Comparison of ENCODE assay signal across 8 cellular contexts in genomic region chr6:33579828-33580714, GRCh38. TPM values are rescaled to one million over a fixed set of nuclear protein-coding genes. Genes with fewer than 3 reads are reported as not detected.
DNase-seq lines count a peak whose midpoint lies in the region; ATAC-seq and TF ChIP-seq lines count a peak whose summit lies in the region.

Gene BAK1, minus strand, starts transcription at chr6:33580276. Its CDS starts 2,672 bp downstream, at chr6:33577604.

- TF ChIP-seq CTCF in AG04450 (IDR thresholded peaks at IDR 0.05; ENCODE audit: low read depth, low read length) (peak; percentile 54), activated B cell treated with CpG ODN at 0.5 μM for 24 hours (IDR thresholded peaks at IDR 0.05) (no peak)

- H3K4me3 ChIP-seq in AG04450 (ENCODE audit: low read depth, low read length) = peak within 1 kb of the TSS; percentile 91

- peaks cover 4% of the 10 kb centered on the region; the same call in 1 of the 2 replicates for H3K9me3 ChIP-seq in AG04450 (ENCODE audit: control insufficient read depth, insufficient read depth, low read length)

- peaks cover 26% of the 10 kb centered on the region for H3K36me3 Mint-ChIP-seq in activated B cell treated with CpG ODN at 0.5 μM for 24 hours (ENCODE audit: low read depth)

- peaks cover 45% of the 10 kb centered on the region for H3K4me1 Mint-ChIP-seq in activated B cell treated with CpG ODN at 0.5 μM for 24 hours

- H3K9me3 Mint-ChIP-seq in activated B cell treated with CpG ODN at 0.5 μM for 24 hours = no peaks in the 10 kb centered on the region

- H3K4me3 Mint-ChIP-seq in activated B cell treated with CpG ODN at 0.5 μM for 24 hours = peak within 1 kb of the TSS; percentile 88

- ATAC-seq in GM18873 (IDR thresholded peaks at IDR 0.05; ENCODE audit: low FRiP score, unreplicated experiment) (peak; percentile 61), HG03139 (IDR thresholded peaks at IDR 0.05; ENCODE audit: unreplicated experiment) (peak; percentile 75), activated B cell treated with CpG ODN at 0.5 μM for 24 hours (ENCODE audit: low read depth) (peak; percentile 97)

- intact Hi-C loops in activated B cell treated with CpG ODN at 0.5 μM for 24 hours (cut with micrococcal nuclease) = loop anchor here (1.0 kb wide), 3 partner anchors 9 to 189 kb away; partner anchors contain the start of gene KIFC1

- no peaks in the 10 kb centered on the region for H3K27me3 ChIP-seq in AG04450 (ENCODE audit: control insufficient read depth, insufficient read depth, low read length)

- peak within 1 kb of the TSS; percentile 89 for H3K27ac Mint-ChIP-seq in activated B cell treated with CpG ODN at 0.5 μM for 24 hours

- peak; percentile 59 for DNase-seq in AG04450 (ENCODE audit: low read depth, low spot score)
- DNase-seq in NCI-H345 (lab: John Stamatoyannopoulos, UW) = peak; percentile 90
- DNase-seq in activated B cell treated with CpG ODN at 0.5 μM for 24 hours = peak; percentile 72
- DNase-seq in caudate nucleus (lab: John Stamatoyannopoulos, UW) = peak; percentile 31 to 98 (median 88)
- DNase-seq in iris pigment epithelial cell (ENCODE audit: low read depth) = peak; percentile 92
- peak; percentile 74 to 84 for DNase-seq in stimulated activated CD4-positive, alpha-beta T cell treated with anti-CD3 and anti-CD28 coated beads, Interleukin-12 subunit alpha, Interleukin-12 subunit beta, amount 100 ng/mL, for 24 hours (ENCODE audit: low read depth in 2 of 2)

- CTCF ChIA-PET in AG04450 (lab: Charles Lee) (interaction anchor here (0.5 to 3.4 kb wide), 9 partner anchors 9 to 576 kb away, joined by 3 to 28 read pairs (median 3); partner anchors contain the start of gene UQCC2), activated B cell treated with CpG ODN at 0.5 μM for 24 hours (lab: Charles Lee) (interaction anchor here (1.2 to 2.5 kb wide), 5 partner anchors 9 to 189 kb away, joined by 4 to 10 read pairs (median 5); no protein-coding TSS in a partner anchor)

- POLR2A ChIA-PET in AG04450 (lab: Yijun Ruan, JAX) (interaction anchor here (0.5 to 1.0 kb wide), 6 partner anchors 9 to 191 kb away, joined by 3 to 5 read pairs (median 4); partner anchors contain the start of gene UQCC2), activated B cell treated with CpG ODN at 0.5 μM for 24 hours (lab: Charles Lee) (interaction anchor here (0.6 to 2.5 kb wide), 20 partner anchors 10 to 372 kb away, joined by 3 to 33 read pairs (median 5); partner anchors contain the start of genes CUTA, ITPR3, PHF1 and RING1)

- H3K27ac ChIP-seq in AG04450 (ENCODE audit: low read depth, low read length) = peak within 1 kb of the TSS; percentile 47
- H3K27ac ChIP-seq in caudate nucleus (ENCODE audit: low read depth, low read length) = peak within 1 kb of the TSS; percentile 75

- H3K27me3 Mint-ChIP-seq in activated B cell treated with CpG ODN at 0.5 μM for 24 hours = no peaks in the 10 kb centered on the region

RNA-seq across cellular contexts. Expression of gene BAK1, which starts in this region (rescaled TPM):
- polyA plus RNA-seq in AG04450 (2011; rRNA removed) = 13.0 and 16.3 TPM in 2 replicates
- polyA minus RNA-seq in AG04450 (2011; rRNA and poly(A)+ RNA removed) = 19.3 and 26.5 TPM in 2 replicates
- total RNA-seq in activated B cell treated with CpG ODN at 0.5 μM for 24 hours = 29.5 and 29.6 TPM in 2 replicates

Comparison
In these comparisons a context has a peak if more than half of its experiments do, and no peak if none do; other contexts are left out.
1. Peak in every context shown above with its lines: DNase-seq, ATAC-seq, H3K4me3 ChIP-seq and H3K27ac ChIP-seq.